ENCODE assay signal across 10 cellular contexts in the genomic region with DNA sequence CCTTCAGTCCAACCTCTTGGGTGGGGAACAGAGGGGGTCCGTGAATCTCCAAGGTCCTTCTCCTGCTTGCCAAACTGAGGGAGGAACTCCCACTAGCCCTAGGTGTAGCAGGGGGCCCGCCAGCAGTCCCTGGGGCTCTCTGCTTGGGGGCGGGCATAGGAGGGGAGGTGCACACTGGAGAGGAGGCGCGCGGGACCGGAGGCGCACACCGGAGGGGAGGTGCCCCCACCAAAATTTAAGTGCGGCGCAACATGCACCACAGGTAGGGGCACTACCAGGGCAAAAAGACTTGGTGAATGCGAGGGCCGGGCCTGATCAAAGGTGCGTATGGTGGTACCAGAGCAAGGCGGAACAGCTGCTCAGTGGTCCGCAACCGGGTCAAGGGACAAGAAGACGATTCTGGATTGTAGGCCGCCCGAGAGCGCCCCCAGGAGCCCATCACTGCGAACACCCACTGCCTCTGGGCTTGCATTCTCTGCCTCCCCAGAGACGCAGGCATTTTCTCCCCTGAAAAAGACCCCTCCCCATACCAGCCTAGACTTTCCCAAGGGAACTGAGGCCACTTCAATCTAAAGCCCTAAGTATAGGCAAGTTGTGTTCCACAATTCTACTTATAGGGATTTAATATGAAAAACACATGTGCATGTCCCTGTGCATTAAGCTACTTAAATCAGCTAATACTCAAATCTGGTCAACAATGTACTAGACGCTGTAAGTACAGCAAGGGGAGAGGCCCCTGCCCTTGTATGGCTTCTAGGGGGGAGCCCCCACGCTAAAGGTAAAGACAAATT. TPM values are rescaled to one million over a fixed set of nuclear protein-coding genes. Genes with fewer than 3 reads are reported as not detected.
DNase-seq lines count a peak whose midpoint lies in the region; ATAC-seq, FAIRE-seq and TF ChIP-seq lines count a peak whose summit lies in the region.
"Had no signal": no experiment of that assay in that cellular context is flagged by ENCODE, and none has a peak within 500 bp of the region (broad histone marks: within the 10 kb centered on the region; RNA-seq: fewer than 3 reads in every experiment).

No MANE protein-coding gene starts in this region.

- H3K27ac ChIP-seq in CD8-positive, alpha-beta T cell (ENCODE audit: low read depth, low read length): no peak overlapping the region
- no peak overlapping the region for H3K27ac ChIP-seq in HUES48 (ENCODE audit: low read depth, low read length)

- no peak overlapping the region for H3K9ac ChIP-seq in HUES48 (ENCODE audit: low read depth, low read length)

- peak overlapping the region; percentile 77 for H3K4me3 Mint-ChIP-seq in CD8-positive, alpha-beta T cell
- peak overlapping the region; percentile 53 for H3K4me3 Mint-ChIP-seq in dendritic cell treated with granulocyte-macrophage colony-stimulating factor and Interleukin-4, amounts not matched to agents 40 ng/mL and 50 ng/mL, for 4 days
- peak overlapping the region; percentile 63 to 87 (median 79) for H3K4me3 Mint-ChIP-seq in naive B cell
- H3K4me3 Mint-ChIP-seq in chondrocyte (ENCODE audit: unreplicated experiment): no peak overlapping the region

- no peak for ATAC-seq in CD8-positive, alpha-beta T cell
- ATAC-seq in naive B cell (ENCODE audit: low read depth in 2 of 2) (no peak), GM21360 (IDR thresholded peaks at IDR 0.05; ENCODE audit: unreplicated experiment) (no peak)

- POLR2A ChIA-PET in CD8-positive, alpha-beta T cell (lab: Charles Lee): no interaction called here

- H3K36me3 Mint-ChIP-seq in CD8-positive, alpha-beta T cell: no peaks in the 10 kb centered on the region
- H3K36me3 Mint-ChIP-seq in dendritic cell treated with granulocyte-macrophage colony-stimulating factor and Interleukin-4, amounts not matched to agents 40 ng/mL and 50 ng/mL, for 4 days (ENCODE audit: low read depth): no peaks in the 10 kb centered on the region
- H3K36me3 Mint-ChIP-seq in naive B cell: no peaks in the 10 kb centered on the region
- no peaks in the 10 kb centered on the region for H3K36me3 Mint-ChIP-seq in chondrocyte (ENCODE audit: low read depth)

- DNase-seq in CD8-positive, alpha-beta T cell: no peak
- DNase-seq in naive B cell: no peak
- DNase-seq in HTR-8/SVneo (ENCODE audit: insufficient read length, low spot score): no peak
- no peak for DNase-seq in GM03348 (ENCODE audit: low spot score)
- DNase-seq in chondrocyte (ENCODE audit: low spot score): no peak
- DNase-seq: NCI-H69, sigmoid colon had no signal

- H3K27me3 ChIP-seq in CD8-positive, alpha-beta T cell (ENCODE audit: insufficient read depth, low read length): no peaks in the 10 kb centered on the region
- H3K27me3 ChIP-seq in HUES48 (ENCODE audit: control insufficient read depth, insufficient read depth, low read length): no peaks in the 10 kb centered on the region
- H3K27me3 ChIP-seq: sigmoid colon had no signal

- FAIRE-seq in HTR-8/SVneo (lab: Jason Lieb, UNC): no peak

- H3K4me3 ChIP-seq in CD8-positive, alpha-beta T cell (ENCODE audit: low read depth, low read length): peak overlapping the region; percentile 39
- H3K4me3 ChIP-seq in HUES48 (ENCODE audit: low read depth, low read length): peak overlapping the region; percentile 44

- no peaks in the 10 kb centered on the region for H3K9me3 ChIP-seq in CD8-positive, alpha-beta T cell (ENCODE audit: low read length)
- no peaks in the 10 kb centered on the region for H3K9me3 ChIP-seq in HUES48 (ENCODE audit: control insufficient read depth, insufficient read depth, low read length)
- H3K9me3 ChIP-seq: sigmoid colon had no signal

- H3K27me3 Mint-ChIP-seq in CD8-positive, alpha-beta T cell (ENCODE audit: low read depth): peaks cover 28% of the 10 kb centered on the region
- H3K27me3 Mint-ChIP-seq in dendritic cell treated with granulocyte-macrophage colony-stimulating factor and Interleukin-4, amounts not matched to agents 40 ng/mL and 50 ng/mL, for 4 days: peaks cover 50% of the 10 kb centered on the region
- peaks cover 29 to 45% (median 42%) of the 10 kb centered on the region in 3 donors for H3K27me3 Mint-ChIP-seq in naive B cell
- H3K27me3 Mint-ChIP-seq in chondrocyte (ENCODE audit: low read depth): no peaks in the 10 kb centered on the region

- intact Hi-C loops in CD8-positive, alpha-beta T cell (cut with DNase I, micrococcal nuclease): no loop called here
- intact Hi-C loops in dendritic cell treated with granulocyte-macrophage colony-stimulating factor and Interleukin-4, amounts not matched to agents 40 ng/mL and 50 ng/mL, for 4 days (cut with micrococcal nuclease): no loop called here

- H3K4me1 ChIP-seq in CD8-positive, alpha-beta T cell (ENCODE audit: insufficient read depth, low read length): peaks cover 2% of the 10 kb centered on the region
- H3K4me1 ChIP-seq in HUES48 (ENCODE audit: control insufficient read depth, insufficient read depth, low read length): peaks cover 5% of the 10 kb centered on the region; the same call in 1 of the 2 replicates

- CTCF ChIA-PET in CD8-positive, alpha-beta T cell (lab: Charles Lee): interaction anchor here (1.5 kb wide), 1 partner anchor 190 kb away, joined by 3 read pairs; no protein-coding TSS in a partner anchor

- TF ChIP-seq CTCF in CD8-positive, alpha-beta T cell (IDR thresholded peaks at IDR 0.05): no peak
- no peak for TF ChIP-seq CTCF in chondrocyte (IDR thresholded peaks at IDR 0.05)

- peaks cover 4% of the 10 kb centered on the region for H3K4me1 Mint-ChIP-seq in CD8-positive, alpha-beta T cell (ENCODE audit: low read depth)
- peaks cover 26% of the 10 kb centered on the region for H3K4me1 Mint-ChIP-seq in dendritic cell treated with granulocyte-macrophage colony-stimulating factor and Interleukin-4, amounts not matched to agents 40 ng/mL and 50 ng/mL, for 4 days (ENCODE audit: low read depth)
- H3K4me1 Mint-ChIP-seq in naive B cell (peaks cover 5 to 11% (median 11%) of the 10 kb centered on the region in 3 donors), chondrocyte (ENCODE audit: low read depth) (no peaks in the 10 kb centered on the region)

- H3K27ac Mint-ChIP-seq in CD8-positive, alpha-beta T cell: no peak overlapping the region
- H3K27ac Mint-ChIP-seq in dendritic cell treated with granulocyte-macrophage colony-stimulating factor and Interleukin-4, amounts not matched to agents 40 ng/mL and 50 ng/mL, for 4 days: peak overlapping the region; percentile 34
- H3K27ac Mint-ChIP-seq in naive B cell: peak overlapping the region in 1 of 6 donors; percentile 67
- H3K27ac Mint-ChIP-seq in chondrocyte (ENCODE audit: unreplicated experiment): no peak overlapping the region

- H3K36me3 ChIP-seq in CD8-positive, alpha-beta T cell (ENCODE audit: insufficient read depth, low read length): no peaks in the 10 kb centered on the region
- no peaks in the 10 kb centered on the region for H3K36me3 ChIP-seq in HUES48 (ENCODE audit: control insufficient read depth, insufficient read depth, low read length)
- H3K36me3 ChIP-seq: sigmoid colon had no signal

- H3K9me3 Mint-ChIP-seq in CD8-positive, alpha-beta T cell: no peaks in the 10 kb centered on the region
- H3K9me3 Mint-ChIP-seq in dendritic cell treated with granulocyte-macrophage colony-stimulating factor and Interleukin-4, amounts not matched to agents 40 ng/mL and 50 ng/mL, for 4 days: no peaks in the 10 kb centered on the region
- H3K9me3 Mint-ChIP-seq in naive B cell (peaks cover 0 to 4% (median 0%) of the 10 kb centered on the region in 7 donors), chondrocyte (ENCODE audit: low read depth) (no peaks in the 10 kb centered on the region)

RNA-seq across cellular contexts. Expression of a gene that starts 50.6 kb away (rescaled TPM):
- total RNA-seq in CD8-positive, alpha-beta T cell: 1 to 10 TPM; 1.8 TPM
- 1 to 10 TPM in 3 of 6 donors, under 1 TPM in 3; 0.20 to 4.3 (median 1.2) TPM for polyA plus RNA-seq in naive B cell (ENCODE audit: low read depth in 6 of 6)
- total RNA-seq in chondrocyte: 491 to 631 TPM (median 620 TPM) in 3 replicates

RNA-seq across cellular contexts. Expression of a gene that starts 53.3 kb away (rescaled TPM):
- total RNA-seq in CD8-positive, alpha-beta T cell: 10 to 100 TPM; 11.8 to 13.0 TPM
- polyA plus RNA-seq in naive B cell (ENCODE audit: low read depth in 6 of 6): 10 to 100 TPM; 18.8 to 29.3 (median 23.9) TPM
- 51.7 to 62.3 TPM (median 55.3 TPM) in 3 replicates for total RNA-seq in chondrocyte

Comparison
In these comparisons a context has a peak if more than half of its experiments do, and no peak if none do; other contexts are left out.
1. RNA of a gene that starts 50.6 kb away (total RNA-seq): 491 to 631 TPM in chondrocyte; 1.8 TPM in CD8-positive, alpha-beta T cell; every median in the first group is over 100 times any median in the second.